In the genomic region with DNA sequence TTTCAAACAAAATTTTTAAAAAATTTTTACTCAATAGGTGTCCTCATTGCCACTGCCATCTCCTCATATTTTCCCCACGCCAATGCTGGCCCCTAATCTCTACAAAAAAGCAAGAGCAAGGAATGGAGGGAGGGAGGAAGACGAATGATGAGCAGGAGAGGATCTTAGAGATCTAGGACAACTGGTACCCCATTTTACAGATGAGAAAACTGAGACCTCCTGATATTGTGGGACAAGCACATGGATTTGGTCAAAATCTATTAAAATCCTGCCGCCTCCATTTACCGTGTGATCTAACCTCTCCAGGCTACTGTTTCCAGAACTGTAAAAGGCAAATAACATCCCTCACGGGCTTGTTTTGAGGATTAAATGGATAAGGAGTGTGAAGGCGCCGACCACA, we compare ENCODE assay signal across 8 cellular contexts. TPM values are rescaled to one million over a fixed set of nuclear protein-coding genes. Genes with fewer than 3 reads are reported as not detected.
A peak's percentile ranks its signal among the peaks of the same experiment; 100 is the strongest.
DNase-seq lines count a peak whose midpoint lies in the region; ATAC-seq and TF ChIP-seq lines count a peak whose summit lies in the region.

No MANE protein-coding gene starts in this region.

- peaks cover 24% of the 10 kb centered on the region for H3K27me3 ChIP-seq in iPS-20b (ENCODE audit: insufficient read depth, low read length)

- peak overlapping the region; percentile 52; the same call in 1 of the 2 replicates for H3K4me3 ChIP-seq in iPS-20b (ENCODE audit: low read length)

- no peaks in the 10 kb centered on the region for H3K9me3 ChIP-seq in iPS-20b (ENCODE audit: insufficient read depth, low read depth, low read length)

- H3K4me1 ChIP-seq in iPS-20b (ENCODE audit: insufficient read depth, low read length) = peaks cover 39% of the 10 kb centered on the region

- H3K36me3 Mint-ChIP-seq in T-helper 2 cell treated with Interferon-gamma antibody and Interleukin-4, amounts not matched to agents 5 μg/mL and 100 μg/mL, for 36 hours (ENCODE audit: low read depth) = peaks cover 41% of the 10 kb centered on the region
- H3K36me3 Mint-ChIP-seq in activated CD8-positive, alpha-beta T cell treated with anti-CD3 and anti-CD28 coated beads for 36 hours (ENCODE audit: low read depth) = peaks cover 15% of the 10 kb centered on the region
- H3K36me3 Mint-ChIP-seq in stimulated activated naive B cell treated with anti-CD40 and anti-IgM and Interleukin-4, amounts not matched to agents 10 μg/mL and 1 μg/mL and 100 μg/mL, for 72 hours = peaks cover 5 to 18% of the 10 kb centered on the region in 2 donors

- no peaks in the 10 kb centered on the region for H3K9me3 Mint-ChIP-seq in T-helper 2 cell treated with Interferon-gamma antibody and Interleukin-4, amounts not matched to agents 5 μg/mL and 100 μg/mL, for 36 hours
- no peaks in the 10 kb centered on the region for H3K9me3 Mint-ChIP-seq in activated CD8-positive, alpha-beta T cell treated with anti-CD3 and anti-CD28 coated beads for 36 hours
- no peaks in the 10 kb centered on the region for H3K9me3 Mint-ChIP-seq in stimulated activated naive B cell treated with anti-CD40 and anti-IgM and Interleukin-4, amounts not matched to agents 10 μg/mL and 1 μg/mL and 100 μg/mL, for 72 hours

- ATAC-seq in activated CD8-positive, alpha-beta T cell treated with anti-CD3 and anti-CD28 coated beads for 36 hours = no peak
- ATAC-seq in stimulated activated naive B cell treated with anti-CD40 and anti-IgM and Interleukin-4, amounts not matched to agents 10 μg/mL and 1 μg/mL and 100 μg/mL, for 72 hours (replicated peaks) = no peak

- no peak overlapping the region for H3K9ac ChIP-seq in iPS-20b (ENCODE audit: low read depth, low read length)

- no peaks in the 10 kb centered on the region for H3K36me3 ChIP-seq in iPS-20b (ENCODE audit: insufficient read depth, low read depth, low read length)

- H3K4me1 Mint-ChIP-seq in T-helper 2 cell treated with Interferon-gamma antibody and Interleukin-4, amounts not matched to agents 5 μg/mL and 100 μg/mL, for 36 hours (ENCODE audit: low read depth) = peaks cover 48% of the 10 kb centered on the region
- H3K4me1 Mint-ChIP-seq in activated CD8-positive, alpha-beta T cell treated with anti-CD3 and anti-CD28 coated beads for 36 hours (ENCODE audit: low read depth) = peaks cover 40% of the 10 kb centered on the region
- peaks cover 42 to 45% of the 10 kb centered on the region in 2 donors for H3K4me1 Mint-ChIP-seq in stimulated activated naive B cell treated with anti-CD40 and anti-IgM and Interleukin-4, amounts not matched to agents 10 μg/mL and 1 μg/mL and 100 μg/mL, for 72 hours

- intact Hi-C loops in activated CD8-positive, alpha-beta T cell treated with anti-CD3 and anti-CD28 coated beads for 36 hours (cut with micrococcal nuclease) = loop anchor here (5.0 to 10.0 kb wide), 3 partner anchors 71 to 304 kb away; no protein-coding TSS in a partner anchor

- peak overlapping the region; percentile 92 for H3K27ac Mint-ChIP-seq in T-helper 2 cell treated with Interferon-gamma antibody and Interleukin-4, amounts not matched to agents 5 μg/mL and 100 μg/mL, for 36 hours
- peak overlapping the region; percentile 91 for H3K27ac Mint-ChIP-seq in activated CD8-positive, alpha-beta T cell treated with anti-CD3 and anti-CD28 coated beads for 36 hours
- H3K27ac Mint-ChIP-seq in stimulated activated naive B cell treated with anti-CD40 and anti-IgM and Interleukin-4, amounts not matched to agents 10 μg/mL and 1 μg/mL and 100 μg/mL, for 72 hours = no peak overlapping the region

- no peak for TF ChIP-seq CTCF in activated CD8-positive, alpha-beta T cell treated with anti-CD3 and anti-CD28 coated beads for 36 hours (IDR thresholded peaks at IDR 0.05)

- peaks cover 4% of the 10 kb centered on the region for H3K27me3 Mint-ChIP-seq in T-helper 2 cell treated with Interferon-gamma antibody and Interleukin-4, amounts not matched to agents 5 μg/mL and 100 μg/mL, for 36 hours (ENCODE audit: low read depth)
- H3K27me3 Mint-ChIP-seq in activated CD8-positive, alpha-beta T cell treated with anti-CD3 and anti-CD28 coated beads for 36 hours = no peaks in the 10 kb centered on the region
- H3K27me3 Mint-ChIP-seq in stimulated activated naive B cell treated with anti-CD40 and anti-IgM and Interleukin-4, amounts not matched to agents 10 μg/mL and 1 μg/mL and 100 μg/mL, for 72 hours = peaks cover 0 to 6% of the 10 kb centered on the region in 2 donors

- DNase-seq in T-helper 2 cell treated with Interferon-gamma antibody and Interleukin-4, amounts not matched to agents 5 μg/mL and 100 μg/mL, for 36 hours (ENCODE audit: low spot score) = no peak
- DNase-seq in T-helper 2 cell = no peak
- DNase-seq in activated CD8-positive, alpha-beta T cell treated with anti-CD3 and anti-CD28 coated beads for 36 hours = no peak
- DNase-seq in stimulated activated naive B cell treated with anti-CD40 and anti-IgM and Interleukin-4, amounts not matched to agents 10 μg/mL and 1 μg/mL and 100 μg/mL, for 72 hours = no peak
- DNase-seq in activated effector memory CD4-positive, alpha-beta T cell treated with anti-CD3 and anti-CD28 coated beads, Interleukin-2, amount 50 U/mL, for 16 hours = no peak
- no peak for DNase-seq in mucosa of gallbladder (ENCODE audit: low spot score)
- no peak for DNase-seq in effector CD8-positive, alpha-beta T cell (lab: John Stamatoyannopoulos, UW)

- no peak overlapping the region for H3K27ac ChIP-seq in iPS-20b (ENCODE audit: low read length)

- POLR2A ChIA-PET in activated CD8-positive, alpha-beta T cell treated with anti-CD3 and anti-CD28 coated beads for 36 hours (lab: Charles Lee) = interaction anchor here (0.8 to 1.9 kb wide), 3 partner anchors 13 to 323 kb away, joined by 3 to 8 read pairs (median 3); no protein-coding TSS in a partner anchor

- CTCF ChIA-PET in activated CD8-positive, alpha-beta T cell treated with anti-CD3 and anti-CD28 coated beads for 36 hours (lab: Charles Lee) = interaction anchor here (1.2 to 1.4 kb wide), 2 partner anchors 13 to 124 kb away, joined by 3 to 4 read pairs; no protein-coding TSS in a partner anchor

- peak overlapping the region; percentile 97 for H3K4me3 Mint-ChIP-seq in T-helper 2 cell treated with Interferon-gamma antibody and Interleukin-4, amounts not matched to agents 5 μg/mL and 100 μg/mL, for 36 hours
- peak overlapping the region; percentile 78 for H3K4me3 Mint-ChIP-seq in activated CD8-positive, alpha-beta T cell treated with anti-CD3 and anti-CD28 coated beads for 36 hours
- H3K4me3 Mint-ChIP-seq in stimulated activated naive B cell treated with anti-CD40 and anti-IgM and Interleukin-4, amounts not matched to agents 10 μg/mL and 1 μg/mL and 100 μg/mL, for 72 hours = peak overlapping the region; percentile 52 to 80

RNA-seq across cellular contexts. Expression of gene HEG1, which starts 4.6 kb away (rescaled TPM):
- 10 to 100 TPM; 24.5 to 25.8 TPM for total RNA-seq in activated CD8-positive, alpha-beta T cell treated with anti-CD3 and anti-CD28 coated beads for 36 hours
- 47.6 TPM for total RNA-seq in mucosa of gallbladder
